In genomic region chr1:19009882-19010321, GRCh38 we compare ENCODE assay signal across 8 cellular contexts. TPM values are rescaled to one million over a fixed set of nuclear protein-coding genes. Genes with fewer than 3 reads are reported as not detected.
DNase-seq lines count a peak whose midpoint lies in the region; ATAC-seq and TF ChIP-seq lines count a peak whose summit lies in the region.

No MANE protein-coding gene starts in this region.

- H3K9me3 Mint-ChIP-seq in activated CD4-positive, alpha-beta T cell treated with anti-CD3 and anti-CD28 coated beads for 36 hours (ENCODE audit: low read depth) = no peaks in the 10 kb centered on the region

- WGBS in gastroesophageal sphincter (ENCODE audit: low coverage in 1 of 2), 2 donors = 80 to 100% methylated on average over 1 to 2 of the region's 8 CpGs
- WGBS in stomach, 5 donors = 64 to 79% (median 66%) methylated on average over 8 of the region's 8 CpGs

- H3K36me3 ChIP-seq in gastroesophageal sphincter (no peaks in the 10 kb centered on the region), stomach (no peaks in the 10 kb centered on the region)

- no peaks in the 10 kb centered on the region for H3K27me3 ChIP-seq in gastroesophageal sphincter
- H3K27me3 ChIP-seq in stomach = no peaks in the 10 kb centered on the region

- H3K4me3 ChIP-seq in gastroesophageal sphincter (no peak overlapping the region), stomach (no peak overlapping the region)

- H3K4me1 ChIP-seq in gastroesophageal sphincter (peaks cover 0 to 29% (median 15%) of the 10 kb centered on the region in 3 donors), stomach (peaks cover 46 to 69% (median 60%) of the 10 kb centered on the region in 4 donors)

- H3K4me3 Mint-ChIP-seq in activated CD4-positive, alpha-beta T cell treated with anti-CD3 and anti-CD28 coated beads for 36 hours = no peak overlapping the region

- POLR2A ChIA-PET in activated CD4-positive, alpha-beta T cell treated with anti-CD3 and anti-CD28 coated beads for 36 hours (lab: Charles Lee) = no interaction called here

- peaks cover 5% of the 10 kb centered on the region for H3K27me3 Mint-ChIP-seq in activated CD4-positive, alpha-beta T cell treated with anti-CD3 and anti-CD28 coated beads for 36 hours

- ATAC-seq in activated CD4-positive, alpha-beta T cell treated with anti-CD3 and anti-CD28 coated beads for 36 hours = no peak
- ATAC-seq in gastroesophageal sphincter = no peak

- peaks cover 41% of the 10 kb centered on the region for H3K4me1 Mint-ChIP-seq in activated CD4-positive, alpha-beta T cell treated with anti-CD3 and anti-CD28 coated beads for 36 hours

- peak overlapping the region in 3 of 4 donors; percentile 82 to 91 (median 82) for H3K27ac ChIP-seq in gastroesophageal sphincter
- peak overlapping the region; percentile 18 to 90 (median 88) for H3K27ac ChIP-seq in stomach

- intact Hi-C loops in activated CD4-positive, alpha-beta T cell treated with anti-CD3 and anti-CD28 coated beads for 36 hours (cut with DNase I, micrococcal nuclease) = loop anchor here in 1 of 2 experiments (1.0 to 2.0 kb wide), 3 partner anchors 176 to 701 kb away; partner anchors contain the start of gene UBR4
- intact Hi-C loops in stomach (cut with DNase I; ENCODE audit: low total_unique reads) = no loop called here

- DNase-seq in activated CD4-positive, alpha-beta T cell treated with anti-CD3 and anti-CD28 coated beads for 36 hours = no peak
- no peak for DNase-seq in activated CD4-positive, alpha-beta T cell treated with anti-CD3 and anti-CD28 coated beads, Interleukin-2, amount 50 U/mL, for 48 hours
- DNase-seq in T1000 (lab: John Stamatoyannopoulos, UW) (peak; percentile 83), stomach (no peak), medulla oblongata (ENCODE audit: extremely low spot score) (no peak), NOMO-1 (lab: John Stamatoyannopoulos, UW; ENCODE audit: unreplicated experiment in 2 of 2) (no peak), amygdala (lab: John Stamatoyannopoulos, UW) (no peak)

- no peaks in the 10 kb centered on the region for H3K9me3 ChIP-seq in gastroesophageal sphincter
- no peaks in the 10 kb centered on the region for H3K9me3 ChIP-seq in stomach

- no peaks in the 10 kb centered on the region for H3K36me3 Mint-ChIP-seq in activated CD4-positive, alpha-beta T cell treated with anti-CD3 and anti-CD28 coated beads for 36 hours (ENCODE audit: low read depth)

- H3K27ac Mint-ChIP-seq in activated CD4-positive, alpha-beta T cell treated with anti-CD3 and anti-CD28 coated beads for 36 hours = peak overlapping the region; percentile 87

- CTCF ChIA-PET in activated CD4-positive, alpha-beta T cell treated with anti-CD3 and anti-CD28 coated beads for 36 hours (lab: Charles Lee) = interaction anchor here (0.6 to 1.6 kb wide), 7 partner anchors 10 to 103 kb away, joined by 3 to 10 read pairs (median 3); no protein-coding TSS in a partner anchor

- no peak for TF ChIP-seq CTCF in gastroesophageal sphincter (IDR thresholded peaks at IDR 0.05)
- no peak for TF ChIP-seq CTCF in stomach (IDR thresholded peaks at IDR 0.05)

- TF ChIP-seq EP300 in gastroesophageal sphincter (IDR thresholded peaks at IDR 0.05) (no peak), stomach (IDR thresholded peaks at IDR 0.05) (no peak)

- TF ChIP-seq POLR2A in gastroesophageal sphincter (IDR thresholded peaks at IDR 0.05) (no peak), stomach (IDR thresholded peaks at IDR 0.05) (no peak)

RNA-seq across cellular contexts. Expression of gene IFFO2, which starts 53.4 kb away (rescaled TPM):
- total RNA-seq in activated CD4-positive, alpha-beta T cell treated with anti-CD3 and anti-CD28 coated beads for 36 hours = 10 to 100 TPM; 48.3 to 62.7 TPM
- total RNA-seq in gastroesophageal sphincter = 10 to 100 TPM in 3 of 4 donors, 1 to 10 TPM in 1; 9.3 to 18.4 (median 12.7) TPM
- total RNA-seq in stomach = 10 to 100 TPM in 2 of 5 donors, 1 to 10 TPM in 2, under 1 TPM in 1; 0.58 to 47.8 (median 7.7) TPM
- polyA plus RNA-seq in stomach = 1 to 10 TPM in 2 of 3 donors, under 1 TPM in 1; 0.92 to 5.1 (median 3.4) TPM
